In the genomic region with DNA sequence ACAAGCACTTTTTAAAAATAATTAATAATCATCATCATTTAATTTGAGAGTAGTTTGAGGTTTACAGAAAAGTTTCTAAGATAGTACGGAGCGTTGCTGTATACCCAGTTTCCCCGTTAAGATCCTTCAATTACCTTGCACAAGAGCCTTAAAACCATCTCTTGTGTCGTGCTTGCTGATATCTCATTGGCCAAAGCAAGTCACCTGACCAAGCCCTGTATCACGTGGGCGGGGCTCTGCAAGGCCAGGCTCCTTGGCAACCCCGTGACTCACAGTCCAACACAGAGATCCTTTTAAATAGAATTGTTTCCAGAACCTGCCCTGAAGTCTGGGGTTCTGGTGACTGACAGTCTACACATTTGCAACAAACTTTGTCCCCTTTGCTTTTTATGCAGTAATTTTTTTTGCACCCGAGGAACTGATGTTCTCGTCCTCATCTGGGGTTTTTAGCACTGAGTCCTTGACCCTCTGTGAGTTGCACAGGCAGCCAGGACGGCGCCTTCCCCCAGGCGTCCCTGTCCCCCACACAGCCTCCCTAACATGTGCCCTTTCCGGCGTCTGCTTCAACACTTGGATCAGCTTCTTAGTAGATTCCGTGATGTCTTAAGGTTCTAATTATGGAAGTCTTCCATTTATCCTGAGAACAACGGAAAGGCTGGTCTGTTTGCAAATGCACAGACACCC, we compare ENCODE assay signal across 8 cellular contexts.
A peak's percentile ranks its signal among the peaks of the same experiment; 100 is the strongest.
DNase-seq lines count a peak whose midpoint lies in the region; ATAC-seq and TF ChIP-seq lines count a peak whose summit lies in the region.

No MANE protein-coding gene starts in this region.

- no peak for TF ChIP-seq POLR2A in erythroblast (IDR thresholded peaks at IDR 0.05; ENCODE audit: low read length)

- DNase-seq in GM12865 (ENCODE audit: low read depth), result peak; percentile 48
- peak; percentile 6 for DNase-seq in OCI-M1 (lab: John Stamatoyannopoulos, UW)
- DNase-seq in erythroblast (lab: John Stamatoyannopoulos, UW), result peak; percentile 29 to 61
- peak; percentile 78 for DNase-seq in non-pigmented ciliary epithelial cell (ENCODE audit: low read depth)
- no peak for DNase-seq in NCI-H2171 (lab: John Stamatoyannopoulos, UW)
- DNase-seq in NCI-H748 (lab: John Stamatoyannopoulos, UW; ENCODE audit: unreplicated experiment), result no peak

- no peak overlapping the region for H3K4me3 ChIP-seq in GM12865 (ENCODE audit: low read depth, low read length)

- no peak for ATAC-seq in GM18873 (IDR thresholded peaks at IDR 0.05; ENCODE audit: low FRiP score, unreplicated experiment)
- ATAC-seq in GM19351 (IDR thresholded peaks at IDR 0.05; ENCODE audit: unreplicated experiment), result no peak

- no peak for TF ChIP-seq CTCF in GM12865 (IDR thresholded peaks at IDR 0.05; ENCODE audit: insufficient read depth, low read depth, low read length, missing control alignments)

Comparison
In these comparisons a context has a peak if more than half of its experiments do, and no peak if none do; other contexts are left out.
1. DNase-seq: peak in GM12865 (single experiment), OCI-M1 (single experiment), erythroblast (2 of 2) and non-pigmented ciliary epithelial cell (single experiment); none in NCI-H2171 (single experiment) and NCI-H748 (single experiment).